In genomic region chr5:149038336-149039075, GRCh38 we compare ENCODE assay signal across 19 cellular contexts. TPM values are rescaled to one million over a fixed set of nuclear protein-coding genes. Genes with fewer than 3 reads are reported as not detected.
DNase-seq lines count a peak whose midpoint lies in the region; ATAC-seq and TF ChIP-seq lines count a peak whose summit lies in the region.
"Had no signal": no experiment of that assay in that cellular context is flagged by ENCODE, and none has a peak within 500 bp of the region (broad histone marks: within the 10 kb centered on the region; RNA-seq: fewer than 3 reads in every experiment).

No MANE protein-coding gene starts in this region.

- no peaks in the 10 kb centered on the region for H3K23me2 ChIP-seq in H9 (ENCODE audit: insufficient read length, low read depth, low read length, poor library complexity, severe bottlenecking)

- H2BK120ac ChIP-seq in H9 (ENCODE audit: low read depth, low read length, poor library complexity, severe bottlenecking) = no peak overlapping the region

- H3K79me1 ChIP-seq in H9 (ENCODE audit: insufficient read depth, low read depth, low read length, poor library complexity, severe bottlenecking) = no peaks in the 10 kb centered on the region

- no peaks in the 10 kb centered on the region for H3K79me2 ChIP-seq in H9 (ENCODE audit: insufficient read depth, low read length)

- no peak overlapping the region for H3K18ac ChIP-seq in H9 (ENCODE audit: insufficient read length, low read depth, low read length)

- peak overlapping the region; percentile 35 for H4K8ac ChIP-seq in H9 (replicated peaks; ENCODE audit: insufficient read length, low read depth, low read length)

- H3K4me3 ChIP-seq in H7 (ENCODE audit: insufficient read depth, low read depth, low read length) = no peak overlapping the region
- H3K4me3 ChIP-seq: cardiac muscle cell, spleen, thoracic aorta had no signal

- TF ChIP-seq CTCF in H9 (conservative IDR thresholded peaks at IDR 0.05) = no peak

- no CpG with 5 or more reads among the region's 6 CpGs for WGBS in H9 (ENCODE audit: extremely low coverage, insufficient read length, low lambda C conversion rate)

- H3K4me1 Mint-ChIP-seq in H9 = no peaks in the 10 kb centered on the region
- H3K4me1 Mint-ChIP-seq: activated naive CD8-positive, alpha-beta T cell treated with anti-CD3 and anti-CD28 coated beads, Interleukin-2, amount 10 ng/mL, durations not matched to agents 7 days and 5 days had no signal

- no peak overlapping the region for H3K9ac ChIP-seq in H9 (ENCODE audit: extremely low read depth, insufficient read length, low read length)

- no peak overlapping the region for H3K56ac ChIP-seq in H9 (ENCODE audit: insufficient read length, low read depth, low read length)

- H3K23ac ChIP-seq in H9 (ENCODE audit: insufficient read length, low read depth, low read length) = no peak overlapping the region

- H4K20me1 ChIP-seq in H9 (ENCODE audit: control insufficient read depth, insufficient read depth, insufficient read length) = no peaks in the 10 kb centered on the region

- no peaks in the 10 kb centered on the region for H3K4me1 ChIP-seq in H9 (ENCODE audit: insufficient read depth, low read length)

- ATAC-seq in GM21576 (IDR thresholded peaks at IDR 0.05; ENCODE audit: unreplicated experiment) = no peak
- ATAC-seq: activated CD4-positive, CD25-positive, alpha-beta regulatory T cell treated with anti-CD3 and anti-CD28 coated beads, Interleukin-2, amount 50 U/mL, for 24 hours had no signal

- H3K27me3 ChIP-seq in H9 (ENCODE audit: insufficient read depth, low read length) (no peaks in the 10 kb centered on the region), H7 (ENCODE audit: control insufficient read depth, insufficient read depth, low read length) (no peaks in the 10 kb centered on the region)
- H3K27me3 ChIP-seq: cardiac muscle cell had no signal

- H2AFZ ChIP-seq in H9 (ENCODE audit: low read length) = no peak overlapping the region

- H3K9me3 ChIP-seq in H9 (ENCODE audit: control insufficient read depth, low read depth, low read length) = no peaks in the 10 kb centered on the region
- H3K9me3 ChIP-seq: spleen, thoracic aorta had no signal

- H2BK12ac ChIP-seq in H9 (ENCODE audit: insufficient read length, low read depth, low read length) = no peak overlapping the region

- H3K27ac ChIP-seq in H9 (ENCODE audit: insufficient read length, low read depth, low read length) = no peak overlapping the region
- H3K27ac ChIP-seq: cardiac muscle cell, thoracic aorta had no signal

- no peak overlapping the region for H3K14ac ChIP-seq in H9 (ENCODE audit: insufficient read depth, low read length)

- H3K27me3 Mint-ChIP-seq in H9 (ENCODE audit: low read depth) = peaks cover 3% of the 10 kb centered on the region; the same call in 1 of the 2 replicates

- H3K4ac ChIP-seq in H9 (ENCODE audit: low read depth, low read length) = no peak overlapping the region

- no peaks in the 10 kb centered on the region for H3K36me3 Mint-ChIP-seq in H9 (ENCODE audit: insufficient read depth in 1 of 3, low read depth in 3 of 3)
- H3K36me3 Mint-ChIP-seq: activated naive CD8-positive, alpha-beta T cell treated with anti-CD3 and anti-CD28 coated beads, Interleukin-2, amount 10 ng/mL, durations not matched to agents 7 days and 5 days; naive thymus-derived CD4-positive, alpha-beta T cell had no signal

- no peak overlapping the region for H3K4me2 ChIP-seq in H9 (ENCODE audit: insufficient read depth, insufficient read length, low read length)

- H2BK20ac ChIP-seq in H9 (ENCODE audit: low read depth, low read length, poor library complexity, severe bottlenecking) = no peak overlapping the region

- H3T11ph ChIP-seq in H9 (ENCODE audit: low read length) = no peak overlapping the region

- no peak overlapping the region for H2BK15ac ChIP-seq in H9 (ENCODE audit: low read depth, low read length)

- H4K91ac ChIP-seq in H9 (ENCODE audit: insufficient read length, low read depth, low read length) = no peak overlapping the region

- no peak overlapping the region for H4K5ac ChIP-seq in H9 (ENCODE audit: insufficient read length, low read depth, low read length)

- DNase-seq in H9 (no peak), NCI-H2029 treated with DMSO at 0.1 percent for 48 hours (lab: John Stamatoyannopoulos, UW) (peak; percentile 17), dermis microvascular lymphatic vessel endothelial cell (ENCODE audit: low read depth in 2 of 2) (peak; percentile 97 to 98), renal cortical epithelial cell (ENCODE audit: low read depth) (peak; percentile 63), H7 (no peak), NCI-H2081 (lab: John Stamatoyannopoulos, UW) (no peak)
- DNase-seq: activated naive CD8-positive, alpha-beta T cell treated with anti-CD3 and anti-CD28 coated beads, Interleukin-2, amount 10 ng/mL, durations not matched to agents 7 days and 5 days; DMS153; naive thymus-derived CD4-positive, alpha-beta T cell; NCI-H526; spleen had no signal

- no peaks in the 10 kb centered on the region for H3K9me3 Mint-ChIP-seq in H9
- H3K9me3 Mint-ChIP-seq: activated naive CD8-positive, alpha-beta T cell treated with anti-CD3 and anti-CD28 coated beads, Interleukin-2, amount 10 ng/mL, durations not matched to agents 7 days and 5 days; activated T-helper 17 cell treated with anti-CD3 and anti-CD28 coated beads, Interleukin-2, amount 50 U/mL, for 72 hours; naive thymus-derived CD4-positive, alpha-beta T cell had no signal

- no peaks in the 10 kb centered on the region for H3K36me3 ChIP-seq in H7 (replicated peaks; ENCODE audit: control insufficient read depth, insufficient read depth, low read length)
- H3K36me3 ChIP-seq: cardiac muscle cell, spleen, thoracic aorta had no signal

- peak overlapping the region in 1 of 3 experiments; percentile 13; a peak in 1 of 7 replicates for H3K27ac Mint-ChIP-seq in H9
- H3K27ac Mint-ChIP-seq: activated naive CD8-positive, alpha-beta T cell treated with anti-CD3 and anti-CD28 coated beads, Interleukin-2, amount 10 ng/mL, durations not matched to agents 7 days and 5 days; activated T-helper 17 cell treated with anti-CD3 and anti-CD28 coated beads, Interleukin-2, amount 50 U/mL, for 72 hours; naive thymus-derived CD4-positive, alpha-beta T cell; progenitor cell of endocrine pancreas had no signal

- H3K4me3 Mint-ChIP-seq in H9 = no peak overlapping the region
- H3K4me3 Mint-ChIP-seq: activated naive CD8-positive, alpha-beta T cell treated with anti-CD3 and anti-CD28 coated beads, Interleukin-2, amount 10 ng/mL, durations not matched to agents 7 days and 5 days; activated T-helper 17 cell treated with anti-CD3 and anti-CD28 coated beads, Interleukin-2, amount 50 U/mL, for 72 hours; naive thymus-derived CD4-positive, alpha-beta T cell had no signal

- H2BK5ac ChIP-seq in H9 (ENCODE audit: insufficient read length, low read length) = no peak overlapping the region

- H2AK5ac ChIP-seq in H9 (ENCODE audit: insufficient read length, low read length) = no peak overlapping the region

RNA-seq across cellular contexts. Expression of gene SH3TC2, which starts 24.4 kb away (rescaled TPM):
- total RNA-seq in H9 (2021) (not detected in 2 replicates), dermis microvascular lymphatic vessel endothelial cell (27.2 and 35.7 TPM in 2 replicates), renal cortical epithelial cell (6.4 and 13.9 TPM in 2 replicates)
- total RNA-seq in H7 (2014; rRNA removed; shearing (Covaris generic)) = 0.07 TPM in 1 of 2 replicates, not detected in the other
- total RNA-seq: activated naive CD8-positive, alpha-beta T cell treated with anti-CD3 and anti-CD28 coated beads, Interleukin-2, amount 10 ng/mL, durations not matched to agents 7 days and 5 days; activated T-helper 17 cell treated with anti-CD3 and anti-CD28 coated beads, Interleukin-2, amount 50 U/mL, for 72 hours; OCI-LY7; T-helper 2 cell treated with Interferon-gamma antibody and Interleukin-4, amounts not matched to agents 100 ng/mL and 5 ng/mL, for 36 hours had no signal

Comparison
In these comparisons a context has a peak if more than half of its experiments do, and no peak if none do; other contexts are left out.
1. DNase-seq: peak in NCI-H2029 treated with DMSO at 0.1 percent for 48 hours (single experiment), dermis microvascular lymphatic vessel endothelial cell (2 of 2) and renal cortical epithelial cell (single experiment); none in H9 (single experiment), H7 (single experiment) and NCI-H2081 (0 of 2).